ENCODE assay signal across 1 cellular context in genomic region chr6:18634912-18635311, GRCh38.
TF ChIP-seq lines count a peak whose summit lies in the region.

No MANE protein-coding gene starts in this region.

TF ChIP-seq in GM23338, 12 proteins besides CTCF, POLR2A, EP300 and RAD21 (continued from another document):
- TF ChIP-seq ZNF462 (CRISPR knock-in tag; IDR thresholded peaks at IDR 0.05), result no peak
TF ChIP-seq in GM23338: peak in this region for 0.
